14 cellular contexts compared by ENCODE assay signal in genomic region chr16:89401641-89402445, GRCh38.
DNase-seq lines count a peak whose midpoint lies in the region; ATAC-seq and TF ChIP-seq lines count a peak whose summit lies in the region.
"Had no signal": no experiment of that assay in that cellular context is flagged by ENCODE, and none has a peak within 500 bp of the region (broad histone marks: within the 10 kb centered on the region; RNA-seq: fewer than 3 reads in every experiment).

No MANE protein-coding gene starts in this region.

- no peak for DNase-seq in activated CD4-positive, alpha-beta T cell treated with anti-CD3 and anti-CD28 coated beads for 36 hours
- no peak for DNase-seq in activated CD4-positive, alpha-beta T cell treated with anti-CD3 and anti-CD28 coated beads for 4 hours
- no peak for DNase-seq in T-helper 17 cell
- peak; percentile 78 for DNase-seq in fibroblast of gingiva (ENCODE audit: low read depth)
- DNase-seq in progenitor cell of endocrine pancreas (ENCODE audit: low spot score, unreplicated experiment), result no peak
- DNase-seq in HCEC 1CT, result no peak
- DNase-seq in HT-29 (ENCODE audit: low spot score), result no peak
- DNase-seq: activated effector memory CD4-positive, alpha-beta T cell treated with anti-CD3 and anti-CD28 coated beads, Interleukin-2, amount 50 U/mL, for 16 hours; hypothalamus; NCI-H187 treated with DMSO at 0.1 percent for 48 hours; spleen; stimulated activated CD8-positive, alpha-beta memory T cell treated with anti-CD3 and anti-CD28 coated beads, Interleukin-4, amount 100 ng/mL, for 48 hours had no signal

- peaks cover 68% of the 10 kb centered on the region for H3K4me1 Mint-ChIP-seq in activated CD4-positive, alpha-beta T cell treated with anti-CD3 and anti-CD28 coated beads for 36 hours
- peaks cover 55% of the 10 kb centered on the region for H3K4me1 Mint-ChIP-seq in T-helper 17 cell
- H3K4me1 Mint-ChIP-seq in progenitor cell of endocrine pancreas (ENCODE audit: low read depth), result peaks cover 31% of the 10 kb centered on the region

- H3K4me3 Mint-ChIP-seq in activated CD4-positive, alpha-beta T cell treated with anti-CD3 and anti-CD28 coated beads for 36 hours, result no peak overlapping the region
- H3K4me3 Mint-ChIP-seq in T-helper 17 cell (peak overlapping the region; percentile 21), progenitor cell of endocrine pancreas (ENCODE audit: low read depth) (no peak overlapping the region)
- H3K4me3 Mint-ChIP-seq: dendritic cell treated with granulocyte-macrophage colony-stimulating factor and Interleukin-4, amounts not matched to agents 40 ng/mL and 50 ng/mL, for 4 days had no signal

- no peaks in the 10 kb centered on the region for H3K27me3 Mint-ChIP-seq in activated CD4-positive, alpha-beta T cell treated with anti-CD3 and anti-CD28 coated beads for 36 hours
- H3K27me3 Mint-ChIP-seq in T-helper 17 cell (no peaks in the 10 kb centered on the region), progenitor cell of endocrine pancreas (no peaks in the 10 kb centered on the region)
- H3K27me3 Mint-ChIP-seq: dendritic cell treated with granulocyte-macrophage colony-stimulating factor and Interleukin-4, amounts not matched to agents 40 ng/mL and 50 ng/mL, for 4 days had no signal

- no peaks in the 10 kb centered on the region for H3K9me3 Mint-ChIP-seq in activated CD4-positive, alpha-beta T cell treated with anti-CD3 and anti-CD28 coated beads for 36 hours (ENCODE audit: low read depth)
- no peaks in the 10 kb centered on the region for H3K9me3 Mint-ChIP-seq in progenitor cell of endocrine pancreas (ENCODE audit: low read depth)
- H3K9me3 Mint-ChIP-seq: dendritic cell treated with granulocyte-macrophage colony-stimulating factor and Interleukin-4, amounts not matched to agents 40 ng/mL and 50 ng/mL, for 4 days had no signal

- peak overlapping the region; percentile 74 for H3K27ac Mint-ChIP-seq in activated CD4-positive, alpha-beta T cell treated with anti-CD3 and anti-CD28 coated beads for 36 hours
- H3K27ac Mint-ChIP-seq in T-helper 17 cell, result peak overlapping the region; percentile 63
- peak overlapping the region; percentile 73 for H3K27ac Mint-ChIP-seq in progenitor cell of endocrine pancreas
- H3K27ac Mint-ChIP-seq: dendritic cell treated with granulocyte-macrophage colony-stimulating factor and Interleukin-4, amounts not matched to agents 40 ng/mL and 50 ng/mL, for 4 days had no signal

- intact Hi-C loops in activated CD4-positive, alpha-beta T cell treated with anti-CD3 and anti-CD28 coated beads for 36 hours (cut with DNase I, micrococcal nuclease), result loop anchor here in 1 of 2 experiments (1.0 kb wide), 1 partner anchor 23 kb away; no protein-coding TSS in a partner anchor

- peaks cover 23% of the 10 kb centered on the region for H3K36me3 Mint-ChIP-seq in activated CD4-positive, alpha-beta T cell treated with anti-CD3 and anti-CD28 coated beads for 36 hours (ENCODE audit: low read depth)
- H3K36me3 Mint-ChIP-seq in T-helper 17 cell (ENCODE audit: low read depth) (peaks cover 2% of the 10 kb centered on the region), progenitor cell of endocrine pancreas (ENCODE audit: insufficient read depth) (peaks cover 4% of the 10 kb centered on the region)

- no peaks in the 10 kb centered on the region for H3K9me3 ChIP-seq in T-helper 17 cell (ENCODE audit: control insufficient read depth, low read length, poor library complexity, severe bottlenecking)
- H3K9me3 ChIP-seq: spleen had no signal

- CTCF ChIA-PET in activated CD4-positive, alpha-beta T cell treated with anti-CD3 and anti-CD28 coated beads for 36 hours (lab: Charles Lee), result interaction anchor here (0.7 kb wide), 1 partner anchor 13 kb away, joined by 3 read pairs; no protein-coding TSS in a partner anchor

- no peak for ATAC-seq in activated CD4-positive, alpha-beta T cell treated with anti-CD3 and anti-CD28 coated beads for 36 hours
- ATAC-seq in T-helper 17 cell (no peak), GM21723 (IDR thresholded peaks at IDR 0.05; ENCODE audit: unreplicated experiment) (no peak)

- no peak for TF ChIP-seq CTCF in progenitor cell of endocrine pancreas (IDR thresholded peaks at IDR 0.05; ENCODE audit: unreplicated experiment)

- POLR2A ChIA-PET in activated CD4-positive, alpha-beta T cell treated with anti-CD3 and anti-CD28 coated beads for 36 hours (lab: Charles Lee), result interaction anchor here (0.8 kb wide), 1 partner anchor 31 kb away, joined by 4 read pairs; no protein-coding TSS in a partner anchor
